Comparison of ENCODE assay signal across 9 cellular contexts in genomic region chr4:23888421-23889319, GRCh38. TPM values are rescaled to one million over a fixed set of nuclear protein-coding genes. Genes with fewer than 3 reads are reported as not detected.
DNase-seq lines count a peak whose midpoint lies in the region; ATAC-seq, FAIRE-seq and TF ChIP-seq lines count a peak whose summit lies in the region.
"Had no signal": no experiment of that assay in that cellular context is flagged by ENCODE, and none has a peak within 500 bp of the region (broad histone marks: within the 10 kb centered on the region; RNA-seq: fewer than 3 reads in every experiment).

No MANE protein-coding gene starts in this region.

- H3K4me3 Mint-ChIP-seq in MCF 10A (ENCODE audit: unreplicated experiment): peak overlapping the region; percentile 71

- no peak for FAIRE-seq in GM19239 (lab: Jason Lieb, UNC)
- FAIRE-seq: endothelial cell of umbilical vein had no signal

- TF ChIP-seq CTCF in MCF 10A (IDR thresholded peaks at IDR 0.05; ENCODE audit: unreplicated experiment): no peak

- H3K4me1 Mint-ChIP-seq in MCF 10A (ENCODE audit: insufficient read depth, unreplicated experiment): peaks cover 36% of the 10 kb centered on the region

- no peaks in the 10 kb centered on the region for H3K27me3 Mint-ChIP-seq in MCF 10A (ENCODE audit: insufficient read depth, unreplicated experiment)

- BruUV-seq in MCF 10A (replicated peaks; lab: Mats Ljungman, UMichigan): no TSS peak

- CTCF ChIA-PET in MCF 10A (lab: Yijun Ruan, JAX): interaction anchor here (0.8 to 1.8 kb wide), 5 partner anchors 13 to 530 kb away, joined by 3 to 7 read pairs (median 3); no protein-coding TSS in a partner anchor

- peaks cover 8% of the 10 kb centered on the region for H3K36me3 Mint-ChIP-seq in MCF 10A (ENCODE audit: insufficient read depth, unreplicated experiment)

- H3K27ac Mint-ChIP-seq in MCF 10A (ENCODE audit: low read depth, unreplicated experiment): peak overlapping the region; percentile 43

- DNase-seq in HS-5 (ENCODE audit: low read depth) (peak; percentile 9), MCF 10A (ENCODE audit: unreplicated experiment) (peak; percentile 30), kidney tubule cell (ENCODE audit: low spot score) (peak; percentile 56), stromal cell of bone marrow (ENCODE audit: low read depth) (peak; percentile 24), GM19239 (ENCODE audit: insufficient read length, low spot score) (no peak), DMS79 (lab: John Stamatoyannopoulos, UW) (no peak)
- DNase-seq in stimulated activated CD4-positive, alpha-beta T cell treated with anti-CD3 and anti-CD28 coated beads, Interleukin-4, amount 100 ng/mL, for 1 hour: no peak

- POLR2A ChIA-PET in MCF 10A (lab: Yijun Ruan, JAX): interaction anchor here (0.5 to 1.9 kb wide), 13 partner anchors 9 to 751 kb away, joined by 3 to 8 read pairs (median 3); no protein-coding TSS in a partner anchor

- no peaks in the 10 kb centered on the region for H3K9me3 Mint-ChIP-seq in MCF 10A (ENCODE audit: unreplicated experiment)

- intact Hi-C loops in MCF 10A (cut with micrococcal nuclease): no loop called here

- no peak for ATAC-seq in HG02571 (IDR thresholded peaks at IDR 0.05; ENCODE audit: unreplicated experiment)

RNA-seq across cellular contexts. Expression of gene PPARGC1A, which starts 1.2 kb away (rescaled TPM):
- total RNA-seq in MCF 10A (2022): 0.12 and 0.49 TPM in 2 replicates
- total RNA-seq: endothelial cell of umbilical vein had no signal

Comparison
In these comparisons a context has a peak if more than half of its experiments do, and no peak if none do; other contexts are left out.
1. DNase-seq: peak in HS-5 (single experiment), MCF 10A (single experiment), kidney tubule cell (single experiment) and stromal cell of bone marrow (single experiment); none in GM19239 (single experiment), stimulated activated CD4-positive, alpha-beta T cell treated with anti-CD3 and anti-CD28 coated beads, Interleukin-4, amount 100 ng/mL, for 1 hour (single experiment) and DMS79 (single experiment).